ENCODE assay signal across 18 cellular contexts in genomic region chr2:60567919-60568874, GRCh38. TPM values are rescaled to one million over a fixed set of nuclear protein-coding genes. Genes with fewer than 3 reads are reported as not detected.
DNase-seq lines count a peak whose midpoint lies in the region.
"Had no signal": no experiment of that assay in that cellular context is flagged by ENCODE, and none has a peak within 500 bp of the region (broad histone marks: within the 10 kb centered on the region; RNA-seq: fewer than 3 reads in every experiment).

No MANE protein-coding gene starts in this region.

- H3K4me3 ChIP-seq in mesendoderm (ENCODE audit: low read length), result no peak overlapping the region

- no peaks in the 10 kb centered on the region for H3K79me1 ChIP-seq in mesendoderm (ENCODE audit: low read length)

- H3K36me3 ChIP-seq in mesendoderm (ENCODE audit: control insufficient read depth, insufficient read depth, low read length), result no peaks in the 10 kb centered on the region
- H3K36me3 ChIP-seq: heart left ventricle had no signal

- H3K56ac ChIP-seq in mesendoderm (ENCODE audit: low read length), result no peak overlapping the region

- no peaks in the 10 kb centered on the region for H3K79me2 ChIP-seq in mesendoderm (ENCODE audit: control insufficient read depth, insufficient read depth, low read length)

- H2AK5ac ChIP-seq in mesendoderm (ENCODE audit: low read length), result no peak overlapping the region

- H4K8ac ChIP-seq in mesendoderm (ENCODE audit: low read depth, low read length), result no peak overlapping the region

- H2BK15ac ChIP-seq in mesendoderm (replicated peaks; ENCODE audit: low read depth), result no peak overlapping the region

- H4K5ac ChIP-seq in mesendoderm (ENCODE audit: low read length), result no peak overlapping the region

- no peak overlapping the region for H3K4ac ChIP-seq in mesendoderm (ENCODE audit: low read depth, low read length)

- no peak overlapping the region for H3K9ac ChIP-seq in mesendoderm (ENCODE audit: low read length)

- DNase-seq in NCI-H1105 treated with DMSO at 0.1 percent for 48 hours (lab: John Stamatoyannopoulos, UW) (peak; percentile 23), NCI-H1105 (lab: John Stamatoyannopoulos, UW) (no peak), NCI-H526 treated with DMSO at 0.1 percent for 48 hours (lab: John Stamatoyannopoulos, UW) (peak; percentile 15), retina (peak; percentile 76), mesendoderm (no peak), GDM1 (lab: John Stamatoyannopoulos, UW) (no peak), H4 (ENCODE audit: low spot score) (no peak)
- DNase-seq: activated effector memory CD4-positive, alpha-beta T cell treated with Interleukin-2 at 50 U/mL for 16 hours; DMS79 treated with DMSO at 0.1 percent for 48 hours; heart left ventricle; NCI-H1436 treated with DMSO at 0.1 percent for 48 hours; NCI-H345; stimulated activated CD4-positive, alpha-beta T cell treated with anti-CD3 and anti-CD28 coated beads, Interleukin-4, amount 100 ng/mL, for 1 hour; stimulated activated naive CD8-positive, alpha-beta T cell treated with anti-CD3 and anti-CD28 coated beads, Interleukin-15, amount 100 ng/mL, for 72 hours; trophoblast cell had no signal

- no CpG with 5 or more reads among the region's 12 CpGs for WGBS in mesendoderm (ENCODE audit: extremely low coverage, insufficient coverage, low lambda C conversion rate)

- H3K18ac ChIP-seq in mesendoderm (ENCODE audit: low read length), result no peak overlapping the region

- peaks cover 9% of the 10 kb centered on the region for H3K27me3 ChIP-seq in mesendoderm (ENCODE audit: insufficient read depth, low read length, poor library complexity)

- no peak overlapping the region for H2BK5ac ChIP-seq in mesendoderm (ENCODE audit: low read length)

- no peak overlapping the region for H3K23ac ChIP-seq in mesendoderm (ENCODE audit: low read length)

- H3K4me1 ChIP-seq in mesendoderm (ENCODE audit: control insufficient read depth, low read depth, low read length), result peaks cover 9% of the 10 kb centered on the region

- no peak overlapping the region for H3K4me2 ChIP-seq in mesendoderm (ENCODE audit: low read length)

- H3K27ac ChIP-seq in cingulate gyrus (ENCODE audit: low read depth, low read length) (peak overlapping the region; percentile 39), mesendoderm (ENCODE audit: low read depth, low read length) (no peak overlapping the region)
- H3K27ac ChIP-seq: 22Rv1, coronary artery, heart left ventricle had no signal

- H2BK120ac ChIP-seq in mesendoderm (ENCODE audit: low read depth, low read length), result no peak overlapping the region

RNA-seq across cellular contexts. Expression of gene BCL11A, which starts 14.7 kb away (rescaled TPM):
- polyA plus RNA-seq in mesendoderm (2013, experiment 1 of 2), result 45.5 TPM
- polyA plus RNA-seq in mesendoderm (2013, experiment 2 of 2), result 46.4 TPM
- total RNA-seq in H4 (2014; rRNA removed; shearing (Covaris generic)), result 1.1 and 1.3 TPM in 2 replicates

Comparison
In these comparisons a context has a peak if more than half of its experiments do, and no peak if none do; other contexts are left out.
1. DNase-seq: peak in NCI-H1105 treated with DMSO at 0.1 percent for 48 hours (single experiment), NCI-H526 treated with DMSO at 0.1 percent for 48 hours (single experiment) and retina (single experiment); none in NCI-H1105 (single experiment), mesendoderm (single experiment), GDM1 (single experiment) and H4 (single experiment).